1 cellular context compared by ENCODE assay signal in genomic region chr1:230978491-230979388, GRCh38.
A peak's percentile ranks its signal among the peaks of the same experiment; 100 is the strongest.
TF ChIP-seq lines count a peak whose summit lies in the region.

TSS of gene ARV1 (plus strand) at chr1:230979094. CDS start at chr1:230979106, 12 bp downstream.
A gene with protein sequence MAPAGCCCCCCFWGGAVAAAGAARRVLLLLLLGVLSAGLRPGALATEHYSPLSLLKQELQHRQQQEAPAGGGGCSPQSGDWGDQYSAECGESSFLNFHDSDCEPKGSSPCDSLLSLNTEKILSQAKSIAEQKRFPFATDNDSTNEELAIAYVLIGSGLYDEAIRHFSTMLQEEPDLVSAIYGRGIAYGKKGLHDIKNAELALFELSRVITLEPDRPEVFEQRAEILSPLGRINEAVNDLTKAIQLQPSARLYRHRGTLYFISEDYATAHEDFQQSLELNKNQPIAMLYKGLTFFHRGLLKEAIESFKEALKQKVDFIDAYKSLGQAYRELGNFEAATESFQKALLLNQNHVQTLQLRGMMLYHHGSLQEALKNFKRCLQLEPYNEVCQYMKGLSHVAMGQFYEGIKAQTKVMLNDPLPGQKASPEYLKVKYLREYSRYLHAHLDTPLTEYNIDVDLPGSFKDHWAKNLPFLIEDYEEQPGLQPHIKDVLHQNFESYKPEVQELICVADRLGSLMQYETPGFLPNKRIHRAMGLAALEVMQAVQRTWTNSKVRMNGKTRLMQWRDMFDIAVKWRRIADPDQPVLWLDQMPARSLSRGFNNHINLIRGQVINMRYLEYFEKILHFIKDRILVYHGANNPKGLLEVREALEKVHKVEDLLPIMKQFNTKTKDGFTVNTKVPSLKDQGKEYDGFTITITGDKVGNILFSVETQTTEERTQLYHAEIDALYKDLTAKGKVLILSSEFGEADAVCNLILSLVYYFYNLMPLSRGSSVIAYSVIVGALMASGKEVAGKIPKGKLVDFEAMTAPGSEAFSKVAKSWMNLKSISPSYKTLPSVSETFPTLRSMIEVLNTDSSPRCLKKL (minus strand): TSS chr1:230978861. CDS start chr1:230978830, 31 bp downstream.

TF ChIP-seq in K562, 482 proteins besides CTCF, POLR2A, EP300 and RAD21 (continued from another document and continues in another):
- peak; percentile 91 for TF ChIP-seq MAX (CRISPR knock-in tag; IDR thresholded peaks at IDR 0.05)
- peak; percentile 100 for TF ChIP-seq ZNF143 (CRISPR knock-in tag; IDR thresholded peaks at IDR 0.05)
- TF ChIP-seq BDP1 (IDR thresholded peaks at IDR 0.05; ENCODE audit: insufficient read depth, insufficient read length) = no peak
- TF ChIP-seq POLR2AphosphoS5 (IDR thresholded peaks at IDR 0.05; ENCODE audit: control insufficient read depth, insufficient read depth, low read depth, low read length) = peak; percentile 85
- TF ChIP-seq CTCFL (IDR thresholded peaks at IDR 0.05; ENCODE audit: borderline replicate concordance, insufficient read depth, low read depth, low read length, poor library complexity, severe bottlenecking) = peak; percentile 34
- no peak for TF ChIP-seq HNRNPUL1 (IDR thresholded peaks at IDR 0.05; ENCODE audit: low read length)
- TF ChIP-seq RB1 (IDR thresholded peaks at IDR 0.05; ENCODE audit: low read depth) = peak; percentile 60; the same call in 1 of the 2 replicates
- TF ChIP-seq SRSF1 (IDR thresholded peaks at IDR 0.05; ENCODE audit: low read depth, low read length) = no peak
- TF ChIP-seq ZNF41 (CRISPR knock-in tag; conservative IDR thresholded peaks at IDR 0.05) = no peak
- TF ChIP-seq HNRNPL (IDR thresholded peaks at IDR 0.05; ENCODE audit: low read depth, low read length) = peak; percentile 89
- TF ChIP-seq, protein P1, sequence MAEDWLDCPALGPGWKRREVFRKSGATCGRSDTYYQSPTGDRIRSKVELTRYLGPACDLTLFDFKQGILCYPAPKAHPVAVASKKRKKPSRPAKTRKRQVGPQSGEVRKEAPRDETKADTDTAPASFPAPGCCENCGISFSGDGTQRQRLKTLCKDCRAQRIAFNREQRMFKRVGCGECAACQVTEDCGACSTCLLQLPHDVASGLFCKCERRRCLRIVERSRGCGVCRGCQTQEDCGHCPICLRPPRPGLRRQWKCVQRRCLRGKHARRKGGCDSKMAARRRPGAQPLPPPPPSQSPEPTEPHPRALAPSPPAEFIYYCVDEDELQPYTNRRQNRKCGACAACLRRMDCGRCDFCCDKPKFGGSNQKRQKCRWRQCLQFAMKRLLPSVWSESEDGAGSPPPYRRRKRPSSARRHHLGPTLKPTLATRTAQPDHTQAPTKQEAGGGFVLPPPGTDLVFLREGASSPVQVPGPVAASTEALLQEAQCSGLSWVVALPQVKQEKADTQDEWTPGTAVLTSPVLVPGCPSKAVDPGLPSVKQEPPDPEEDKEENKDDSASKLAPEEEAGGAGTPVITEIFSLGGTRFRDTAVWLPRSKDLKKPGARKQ (CRISPR knock-in tag; IDR thresholded peaks at IDR 0.05) = no peak
- no peak for TF ChIP-seq LARP7 (IDR thresholded peaks at IDR 0.05)
- TF ChIP-seq, protein P2, sequence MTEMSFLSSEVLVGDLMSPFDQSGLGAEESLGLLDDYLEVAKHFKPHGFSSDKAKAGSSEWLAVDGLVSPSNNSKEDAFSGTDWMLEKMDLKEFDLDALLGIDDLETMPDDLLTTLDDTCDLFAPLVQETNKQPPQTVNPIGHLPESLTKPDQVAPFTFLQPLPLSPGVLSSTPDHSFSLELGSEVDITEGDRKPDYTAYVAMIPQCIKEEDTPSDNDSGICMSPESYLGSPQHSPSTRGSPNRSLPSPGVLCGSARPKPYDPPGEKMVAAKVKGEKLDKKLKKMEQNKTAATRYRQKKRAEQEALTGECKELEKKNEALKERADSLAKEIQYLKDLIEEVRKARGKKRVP (CRISPR knock-in tag; IDR thresholded peaks at IDR 0.05) = no peak
- 0 out of 2 replicates have a peak, but pooled peaks have one; percentile 25 for TF ChIP-seq MIER1 (IDR thresholded peaks at IDR 0.05; ENCODE audit: low read depth)
- no peak for TF ChIP-seq PRMT5 (CRISPR knock-in tag; IDR thresholded peaks at IDR 0.05)
- TF ChIP-seq CEBPB (tag; IDR thresholded peaks at IDR 0.05) = no peak
- TF ChIP-seq XRCC3 (IDR thresholded peaks at IDR 0.05) = no peak
- TF ChIP-seq L3MBTL2 (IDR thresholded peaks at IDR 0.05) = peak; percentile 87
- no peak for TF ChIP-seq JUNB (CRISPR knock-in tag; conservative IDR thresholded peaks at IDR 0.05)
- TF ChIP-seq FOXP4 (CRISPR knock-in tag; IDR thresholded peaks at IDR 0.05; ENCODE audit: borderline replicate concordance) = no peak
- TF ChIP-seq, protein P3, sequence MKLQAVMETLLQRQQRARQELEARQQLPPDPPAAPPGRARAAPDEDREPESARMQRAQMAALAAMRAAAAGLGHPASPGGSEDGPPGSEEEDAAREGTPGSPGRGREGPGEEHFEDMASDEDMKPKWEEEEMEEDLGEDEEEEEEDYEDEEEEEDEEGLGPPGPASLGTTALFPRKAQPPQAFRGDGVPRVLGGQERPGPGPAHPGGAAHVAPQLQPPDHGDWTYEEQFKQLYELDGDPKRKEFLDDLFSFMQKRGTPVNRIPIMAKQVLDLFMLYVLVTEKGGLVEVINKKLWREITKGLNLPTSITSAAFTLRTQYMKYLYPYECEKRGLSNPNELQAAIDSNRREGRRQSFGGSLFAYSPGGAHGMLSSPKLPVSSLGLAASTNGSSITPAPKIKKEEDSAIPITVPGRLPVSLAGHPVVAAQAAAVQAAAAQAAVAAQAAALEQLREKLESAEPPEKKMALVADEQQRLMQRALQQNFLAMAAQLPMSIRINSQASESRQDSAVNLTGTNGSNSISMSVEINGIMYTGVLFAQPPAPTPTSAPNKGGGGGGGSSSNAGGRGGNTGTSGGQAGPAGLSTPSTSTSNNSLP (IDR thresholded peaks at IDR 0.05; ENCODE audit: borderline replicate concordance, low read depth, low read length) = no peak
- no peak for TF ChIP-seq SMARCB1 (IDR thresholded peaks at IDR 0.05; ENCODE audit: insufficient read length, low read depth)
- no peak for TF ChIP-seq MED1 (CRISPR knock-in tag; IDR thresholded peaks at IDR 0.05; ENCODE audit: borderline replicate concordance)
- TF ChIP-seq DACH1 (IDR thresholded peaks at IDR 0.05; ENCODE audit: partially characterized antibody) = no peak
- no peak for TF ChIP-seq TAF15 (IDR thresholded peaks at IDR 0.05; ENCODE audit: low read depth, low read length)
- TF ChIP-seq PPARD (CRISPR knock-in tag; IDR thresholded peaks at IDR 0.05) = no peak
- peak; percentile 92 for TF ChIP-seq NFRKB (IDR thresholded peaks at IDR 0.05; ENCODE audit: low read depth)
- TF ChIP-seq POLR2H (tag; IDR thresholded peaks at IDR 0.05; ENCODE audit: low read depth) = peak; percentile 69
- TF ChIP-seq ZNF644 (tag; IDR thresholded peaks at IDR 0.05; ENCODE audit: low read depth) = peak; percentile 94
- TF ChIP-seq, protein P4, sequence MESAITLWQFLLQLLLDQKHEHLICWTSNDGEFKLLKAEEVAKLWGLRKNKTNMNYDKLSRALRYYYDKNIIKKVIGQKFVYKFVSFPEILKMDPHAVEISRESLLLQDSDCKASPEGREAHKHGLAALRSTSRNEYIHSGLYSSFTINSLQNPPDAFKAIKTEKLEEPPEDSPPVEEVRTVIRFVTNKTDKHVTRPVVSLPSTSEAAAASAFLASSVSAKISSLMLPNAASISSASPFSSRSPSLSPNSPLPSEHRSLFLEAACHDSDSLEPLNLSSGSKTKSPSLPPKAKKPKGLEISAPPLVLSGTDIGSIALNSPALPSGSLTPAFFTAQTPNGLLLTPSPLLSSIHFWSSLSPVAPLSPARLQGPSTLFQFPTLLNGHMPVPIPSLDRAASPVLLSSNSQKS (CRISPR knock-in tag; IDR thresholded peaks at IDR 0.05) = no peak
- TF ChIP-seq ZNF609 (CRISPR knock-in tag; IDR thresholded peaks at IDR 0.05; ENCODE audit: borderline replicate concordance) = 0 out of 2 replicates have a peak, but pooled peaks have one; percentile 6
- TF ChIP-seq, protein P5, sequence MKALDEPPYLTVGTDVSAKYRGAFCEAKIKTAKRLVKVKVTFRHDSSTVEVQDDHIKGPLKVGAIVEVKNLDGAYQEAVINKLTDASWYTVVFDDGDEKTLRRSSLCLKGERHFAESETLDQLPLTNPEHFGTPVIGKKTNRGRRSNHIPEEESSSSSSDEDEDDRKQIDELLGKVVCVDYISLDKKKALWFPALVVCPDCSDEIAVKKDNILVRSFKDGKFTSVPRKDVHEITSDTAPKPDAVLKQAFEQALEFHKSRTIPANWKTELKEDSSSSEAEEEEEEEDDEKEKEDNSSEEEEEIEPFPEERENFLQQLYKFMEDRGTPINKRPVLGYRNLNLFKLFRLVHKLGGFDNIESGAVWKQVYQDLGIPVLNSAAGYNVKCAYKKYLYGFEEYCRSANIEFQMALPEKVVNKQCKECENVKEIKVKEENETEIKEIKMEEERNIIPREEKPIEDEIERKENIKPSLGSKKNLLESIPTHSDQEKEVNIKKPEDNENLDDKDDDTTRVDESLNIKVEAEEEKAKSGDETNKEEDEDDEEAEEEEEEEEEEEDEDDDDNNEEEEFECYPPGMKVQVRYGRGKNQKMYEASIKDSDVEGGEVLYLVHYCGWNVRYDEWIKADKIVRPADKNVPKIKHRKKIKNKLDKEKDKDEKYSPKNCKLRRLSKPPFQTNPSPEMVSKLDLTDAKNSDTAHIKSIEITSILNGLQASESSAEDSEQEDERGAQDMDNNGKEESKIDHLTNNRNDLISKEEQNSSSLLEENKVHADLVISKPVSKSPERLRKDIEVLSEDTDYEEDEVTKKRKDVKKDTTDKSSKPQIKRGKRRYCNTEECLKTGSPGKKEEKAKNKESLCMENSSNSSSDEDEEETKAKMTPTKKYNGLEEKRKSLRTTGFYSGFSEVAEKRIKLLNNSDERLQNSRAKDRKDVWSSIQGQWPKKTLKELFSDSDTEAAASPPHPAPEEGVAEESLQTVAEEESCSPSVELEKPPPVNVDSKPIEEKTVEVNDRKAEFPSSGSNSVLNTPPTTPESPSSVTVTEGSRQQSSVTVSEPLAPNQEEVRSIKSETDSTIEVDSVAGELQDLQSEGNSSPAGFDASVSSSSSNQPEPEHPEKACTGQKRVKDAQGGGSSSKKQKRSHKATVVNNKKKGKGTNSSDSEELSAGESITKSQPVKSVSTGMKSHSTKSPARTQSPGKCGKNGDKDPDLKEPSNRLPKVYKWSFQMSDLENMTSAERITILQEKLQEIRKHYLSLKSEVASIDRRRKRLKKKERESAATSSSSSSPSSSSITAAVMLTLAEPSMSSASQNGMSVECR (CRISPR knock-in tag; IDR thresholded peaks at IDR 0.05) = peak; percentile 95
- TF ChIP-seq CREB1 (IDR thresholded peaks at IDR 0.05) = peak; percentile 93
- peak; percentile 89 for TF ChIP-seq CREB1 (CRISPR knock-in tag; IDR thresholded peaks at IDR 0.05)
- peak; percentile 63; the same call in 1 of the 2 replicates for TF ChIP-seq TCF7 (IDR thresholded peaks at IDR 0.05; ENCODE audit: borderline replicate concordance)
- no peak for TF ChIP-seq RFX1 (IDR thresholded peaks at IDR 0.05)
- TF ChIP-seq NFIX (CRISPR knock-in tag; IDR thresholded peaks at IDR 0.05; ENCODE audit: low read depth) = no peak
